ENCODE assay signal across 1 cellular context in the genomic region with DNA sequence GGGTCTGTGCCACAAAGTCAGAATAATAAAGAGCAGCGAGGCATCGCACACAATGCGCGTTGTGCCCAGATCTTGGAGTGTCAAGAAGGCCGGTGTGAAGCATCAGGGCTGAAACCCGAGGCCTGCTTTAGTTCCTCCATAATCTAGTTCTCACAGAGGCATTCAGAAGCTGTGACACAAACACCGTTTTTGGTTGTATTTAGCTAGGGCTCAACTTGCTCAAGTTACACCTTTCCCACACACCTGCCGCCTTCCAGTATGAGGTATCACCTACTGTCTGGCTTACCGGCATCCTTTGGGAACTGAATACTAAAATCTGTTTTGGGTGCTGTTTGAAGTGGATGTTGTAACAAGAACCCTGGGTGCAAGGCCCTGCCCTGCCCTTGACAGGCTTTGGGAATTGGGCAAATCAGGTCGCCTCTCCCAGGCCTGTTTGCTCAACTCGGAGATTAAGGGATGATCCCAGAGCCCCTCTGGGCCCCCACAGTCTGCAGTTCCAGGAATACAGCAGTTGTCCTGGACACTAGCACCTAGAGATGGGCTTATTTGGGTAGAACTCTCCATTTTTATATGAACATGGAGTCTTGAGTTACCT.
TF ChIP-seq lines count a peak whose summit lies in the region.

No MANE protein-coding gene starts in this region.

TF ChIP-seq in endothelial cell of umbilical vein, 7 proteins besides CTCF, POLR2A, EP300 and RAD21:
- TF ChIP-seq EZH2 (IDR thresholded peaks at IDR 0.05; ENCODE audit: borderline replicate concordance, low read depth, low read length, severe bottlenecking) (no peak), FOS (IDR thresholded peaks at IDR 0.05; ENCODE audit: borderline replicate concordance, insufficient read depth, low read length) (no peak), POLR2AphosphoS5 (IDR thresholded peaks at IDR 0.05; ENCODE audit: insufficient read depth, low read depth, low read length) (no peak), GATA2 (IDR thresholded peaks at IDR 0.05; ENCODE audit: insufficient read depth, insufficient read length, low read depth, low read length) (no peak), MYC (IDR thresholded peaks at IDR 0.05; ENCODE audit: low read depth, low read length) (no peak), JUN (IDR thresholded peaks at IDR 0.05; ENCODE audit: borderline replicate concordance, insufficient read depth, insufficient read length, low read depth) (no peak)
- TF ChIP-seq, protein P1, sequence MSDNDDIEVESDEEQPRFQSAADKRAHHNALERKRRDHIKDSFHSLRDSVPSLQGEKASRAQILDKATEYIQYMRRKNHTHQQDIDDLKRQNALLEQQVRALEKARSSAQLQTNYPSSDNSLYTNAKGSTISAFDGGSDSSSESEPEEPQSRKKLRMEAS (IDR thresholded peaks at IDR 0.05; ENCODE audit: insufficient read depth, insufficient read length): no peak
TF ChIP-seq in endothelial cell of umbilical vein: peak in this region for 0.
